2 cellular contexts compared by ENCODE assay signal in the genomic region with DNA sequence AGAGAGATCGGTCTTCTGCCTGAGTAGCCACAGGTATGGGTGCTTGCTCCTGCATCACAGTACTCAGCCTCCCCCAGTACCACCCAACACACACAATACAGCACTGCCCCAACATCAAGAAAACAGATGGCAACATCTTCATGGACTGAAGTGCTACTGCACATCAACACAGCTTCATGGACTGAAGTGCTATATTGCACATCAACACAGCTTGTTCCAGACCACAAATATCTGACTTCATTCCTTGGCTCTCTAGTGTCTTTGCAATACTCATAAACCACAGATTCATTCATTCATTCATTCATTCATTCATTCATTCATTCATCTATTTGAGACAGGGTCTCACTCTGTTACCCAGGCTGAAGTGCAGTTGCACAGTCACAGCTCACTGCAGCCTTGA.
TF ChIP-seq lines count a peak whose summit lies in the region.

No MANE protein-coding gene starts in this region.

TF ChIP-seq in GM12878, 131 proteins besides CTCF, POLR2A, EP300 and RAD21:
- TF ChIP-seq ZNF24 (IDR thresholded peaks at IDR 0.05) (0 out of 2 replicates have a peak, but pooled peaks have one; percentile 32), KLF5 (IDR thresholded peaks at IDR 0.05; ENCODE audit: partially characterized antibody) (no peak)

TF ChIP-seq in WTC11, 78 proteins besides CTCF, POLR2A, EP300 and RAD21:
- TF ChIP-seq CBFB (CRISPR knock-in tag; IDR thresholded peaks at IDR 0.05; ENCODE audit: low read depth) (no peak), FOXJ3 (CRISPR knock-in tag; IDR thresholded peaks at IDR 0.05; ENCODE audit: borderline replicate concordance) (no peak), ZNF317 (CRISPR knock-in tag; IDR thresholded peaks at IDR 0.05; ENCODE audit: borderline replicate concordance, low read depth) (no peak), JUN (CRISPR knock-in tag; IDR thresholded peaks at IDR 0.05) (no peak), E2F5 (CRISPR knock-in tag; IDR thresholded peaks at IDR 0.05) (no peak), RELA (CRISPR knock-in tag; IDR thresholded peaks at IDR 0.05; ENCODE audit: borderline replicate concordance) (no peak), ATF2 (CRISPR knock-in tag; IDR thresholded peaks at IDR 0.05; ENCODE audit: borderline replicate concordance, low read depth) (no peak), CREB1 (CRISPR knock-in tag; IDR thresholded peaks at IDR 0.05) (no peak), KAT7 (CRISPR knock-in tag; IDR thresholded peaks at IDR 0.05; ENCODE audit: borderline replicate concordance) (no peak), ELF4 (CRISPR knock-in tag; IDR thresholded peaks at IDR 0.05; ENCODE audit: low read depth) (no peak), ESRRA (CRISPR knock-in tag; IDR thresholded peaks at IDR 0.05; ENCODE audit: borderline replicate concordance) (no peak), ZNF263 (CRISPR knock-in tag; IDR thresholded peaks at IDR 0.05; ENCODE audit: low read depth) (no peak), CDX4 (CRISPR knock-in tag; IDR thresholded peaks at IDR 0.05; ENCODE audit: borderline replicate concordance) (no peak), PRRX2 (CRISPR knock-in tag; IDR thresholded peaks at IDR 0.05) (no peak)
- TF ChIP-seq, protein P1, sequence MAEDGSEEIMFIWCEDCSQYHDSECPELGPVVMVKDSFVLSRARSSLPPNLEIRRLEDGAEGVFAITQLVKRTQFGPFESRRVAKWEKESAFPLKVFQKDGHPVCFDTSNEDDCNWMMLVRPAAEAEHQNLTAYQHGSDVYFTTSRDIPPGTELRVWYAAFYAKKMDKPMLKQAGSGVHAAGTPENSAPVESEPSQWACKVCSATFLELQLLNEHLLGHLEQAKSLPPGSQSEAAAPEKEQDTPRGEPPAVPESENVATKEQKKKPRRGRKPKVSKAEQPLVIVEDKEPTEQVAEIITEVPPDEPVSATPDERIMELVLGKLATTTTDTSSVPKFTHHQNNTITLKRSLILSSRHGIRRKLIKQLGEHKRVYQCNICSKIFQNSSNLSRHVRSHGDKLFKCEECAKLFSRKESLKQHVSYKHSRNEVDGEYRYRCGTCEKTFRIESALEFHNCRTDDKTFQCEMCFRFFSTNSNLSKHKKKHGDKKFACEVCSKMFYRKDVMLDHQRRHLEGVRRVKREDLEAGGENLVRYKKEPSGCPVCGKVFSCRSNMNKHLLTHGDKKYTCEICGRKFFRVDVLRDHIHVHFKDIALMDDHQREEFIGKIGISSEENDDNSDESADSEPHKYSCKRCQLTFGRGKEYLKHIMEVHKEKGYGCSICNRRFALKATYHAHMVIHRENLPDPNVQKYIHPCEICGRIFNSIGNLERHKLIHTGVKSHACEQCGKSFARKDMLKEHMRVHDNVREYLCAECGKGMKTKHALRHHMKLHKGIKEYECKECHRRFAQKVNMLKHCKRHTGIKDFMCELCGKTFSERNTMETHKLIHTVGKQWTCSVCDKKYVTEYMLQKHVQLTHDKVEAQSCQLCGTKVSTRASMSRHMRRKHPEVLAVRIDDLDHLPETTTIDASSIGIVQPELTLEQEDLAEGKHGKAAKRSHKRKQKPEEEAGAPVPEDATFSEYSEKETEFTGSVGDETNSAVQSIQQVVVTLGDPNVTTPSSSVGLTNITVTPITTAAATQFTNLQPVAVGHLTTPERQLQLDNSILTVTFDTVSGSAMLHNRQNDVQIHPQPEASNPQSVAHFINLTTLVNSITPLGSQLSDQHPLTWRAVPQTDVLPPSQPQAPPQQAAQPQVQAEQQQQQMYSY (CRISPR knock-in tag; IDR thresholded peaks at IDR 0.05), result no peak
